ENCODE assay signal across 1 cellular context in the genomic region with DNA sequence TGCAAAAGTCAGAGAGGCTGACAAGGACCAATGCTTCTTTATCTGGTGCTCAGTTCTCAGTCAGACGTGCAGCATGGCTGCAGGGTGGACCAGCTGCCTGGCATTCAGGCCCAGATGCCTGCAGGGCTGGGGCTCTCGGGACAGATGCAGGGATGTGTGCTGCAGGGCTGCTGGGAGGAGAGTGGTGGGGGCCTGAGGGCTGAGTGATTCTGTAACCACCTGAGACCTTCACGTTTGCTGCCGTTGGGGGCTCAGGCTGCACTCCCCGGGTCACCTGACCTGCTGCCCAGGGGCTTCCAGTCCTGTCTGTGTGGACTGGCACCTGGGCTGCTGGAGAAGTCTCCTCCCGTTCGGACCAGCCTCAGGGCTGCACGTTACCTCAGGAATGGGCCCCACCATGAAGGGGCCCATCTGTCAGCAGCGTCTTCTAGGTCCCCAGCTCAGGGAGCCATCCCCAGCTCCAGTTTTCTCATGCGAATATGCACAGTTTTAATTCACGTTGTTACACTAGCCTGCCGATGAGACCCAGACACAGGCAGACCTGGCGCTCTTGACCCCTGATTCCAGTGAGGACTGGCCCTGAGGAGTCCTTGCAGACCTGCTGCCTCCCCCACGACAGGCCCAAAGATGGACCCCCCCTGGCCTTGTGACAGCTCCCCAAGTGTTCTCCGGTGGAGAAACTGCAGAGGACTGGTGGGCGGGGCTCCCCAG.
TF ChIP-seq lines count a peak whose summit lies in the region.

No MANE protein-coding gene starts in this region.

TF ChIP-seq in A549, 52 proteins besides CTCF, POLR2A, EP300 and RAD21 (continued from another document):
- TF ChIP-seq POLR2AphosphoS2 (conservative IDR thresholded peaks at IDR 0.05; ENCODE audit: low read length) = 0 out of 2 replicates have a peak, but pooled peaks have one; percentile 35
- TF ChIP-seq, protein P1, sequence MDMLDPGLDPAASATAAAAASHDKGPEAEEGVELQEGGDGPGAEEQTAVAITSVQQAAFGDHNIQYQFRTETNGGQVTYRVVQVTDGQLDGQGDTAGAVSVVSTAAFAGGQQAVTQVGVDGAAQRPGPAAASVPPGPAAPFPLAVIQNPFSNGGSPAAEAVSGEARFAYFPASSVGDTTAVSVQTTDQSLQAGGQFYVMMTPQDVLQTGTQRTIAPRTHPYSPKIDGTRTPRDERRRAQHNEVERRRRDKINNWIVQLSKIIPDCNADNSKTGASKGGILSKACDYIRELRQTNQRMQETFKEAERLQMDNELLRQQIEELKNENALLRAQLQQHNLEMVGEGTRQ (IDR thresholded peaks at IDR 0.05) = 0 out of 2 replicates have a peak, but pooled peaks have one; percentile 3
